ENCODE assay signal across 8 cellular contexts in the genomic region with DNA sequence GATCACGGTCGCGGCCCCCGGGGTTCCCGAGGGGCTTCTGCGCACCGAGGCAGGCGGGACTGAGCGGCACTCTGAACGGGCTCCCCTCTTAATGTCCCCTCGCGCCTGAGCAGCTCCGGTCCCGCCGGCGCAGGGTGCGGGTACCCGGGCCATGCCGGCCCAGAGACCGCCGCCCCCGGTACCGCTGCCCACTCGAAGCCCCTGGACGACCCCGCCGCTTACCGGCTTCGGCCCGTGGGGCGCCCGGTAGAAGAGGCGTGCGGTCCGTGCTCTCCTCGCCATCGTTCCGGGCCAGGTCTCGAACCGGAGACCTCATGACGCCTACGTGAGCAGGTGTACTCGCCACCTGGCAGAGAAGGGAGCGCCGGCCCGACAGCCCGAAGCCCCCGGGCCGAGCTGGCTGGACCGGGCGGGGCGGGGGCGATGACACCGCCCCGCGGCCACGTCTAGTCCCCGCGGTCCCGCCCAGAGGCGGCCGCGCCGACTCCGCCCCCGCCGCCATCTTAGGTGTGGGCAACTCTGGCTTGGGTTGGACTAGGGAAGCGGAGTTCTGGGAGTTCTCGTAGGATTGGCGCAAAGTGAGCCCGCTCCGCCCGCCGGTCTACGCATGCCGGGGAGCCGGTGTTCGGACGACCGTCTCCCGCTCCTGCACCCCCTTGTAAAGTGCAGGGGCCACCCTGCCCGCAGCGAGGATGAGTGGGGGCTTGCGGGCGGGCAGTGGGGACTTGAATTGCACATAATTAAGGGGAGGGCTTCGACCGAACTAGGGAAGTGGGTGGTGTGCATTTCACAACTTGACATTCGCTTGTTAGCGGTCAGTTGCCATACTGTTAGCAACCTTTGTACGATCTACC. TPM values are rescaled to one million over a fixed set of nuclear protein-coding genes. Genes with fewer than 3 reads are reported as not detected.
DNase-seq lines count a peak whose midpoint lies in the region; ATAC-seq and TF ChIP-seq lines count a peak whose summit lies in the region.

A gene with protein sequence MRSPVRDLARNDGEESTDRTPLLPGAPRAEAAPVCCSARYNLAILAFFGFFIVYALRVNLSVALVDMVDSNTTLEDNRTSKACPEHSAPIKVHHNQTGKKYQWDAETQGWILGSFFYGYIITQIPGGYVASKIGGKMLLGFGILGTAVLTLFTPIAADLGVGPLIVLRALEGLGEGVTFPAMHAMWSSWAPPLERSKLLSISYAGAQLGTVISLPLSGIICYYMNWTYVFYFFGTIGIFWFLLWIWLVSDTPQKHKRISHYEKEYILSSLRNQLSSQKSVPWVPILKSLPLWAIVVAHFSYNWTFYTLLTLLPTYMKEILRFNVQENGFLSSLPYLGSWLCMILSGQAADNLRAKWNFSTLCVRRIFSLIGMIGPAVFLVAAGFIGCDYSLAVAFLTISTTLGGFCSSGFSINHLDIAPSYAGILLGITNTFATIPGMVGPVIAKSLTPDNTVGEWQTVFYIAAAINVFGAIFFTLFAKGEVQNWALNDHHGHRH (minus strand): TSS at position 422 of the 854 bp plus-strand sequence. CDS start 106 bp downstream, at position 316.

- H3K27ac Mint-ChIP-seq in IgD-negative memory B cell: peak within 1 kb of the TSS; percentile 96 to 97 (median 96)

- peak; percentile 97 for DNase-seq in DMS153 (lab: John Stamatoyannopoulos, UW)
- peak; percentile 97 for DNase-seq in OCI-M1 (lab: John Stamatoyannopoulos, UW)
- DNase-seq in activated T-cell treated with anti-CD3 and anti-CD28 coated beads, Interleukin-2, amount 50 U/mL, for 1 hour: peak; percentile 94
- DNase-seq in epithelial cell of proximal tubule (ENCODE audit: low read depth): peak; percentile 47
- peak; percentile 94 for DNase-seq in mucosa of gallbladder (ENCODE audit: low spot score)
- DNase-seq in stimulated activated CD8-positive, alpha-beta memory T cell treated with anti-CD3 and anti-CD28 coated beads, Interleukin-4, amount 100 ng/mL, for 24 hours (ENCODE audit: low read depth): peak; percentile 85

- TF ChIP-seq CTCF in epithelial cell of proximal tubule (conservative IDR thresholded peaks at IDR 0.05; ENCODE audit: low read depth, low read length): no peak

- H3K4me3 Mint-ChIP-seq in IgD-negative memory B cell: peak within 1 kb of the TSS; percentile 99 to 100 (median 100)

- H3K27me3 Mint-ChIP-seq in IgD-negative memory B cell: no peaks in the 10 kb centered on the region

- H3K4me3 ChIP-seq in epithelial cell of proximal tubule (ENCODE audit: low read depth, low read length): peak within 1 kb of the TSS; percentile 96

- H3K36me3 Mint-ChIP-seq in IgD-negative memory B cell: peaks cover 4% of the 10 kb centered on the region

- peaks cover 9 to 14% (median 11%) of the 10 kb centered on the region in 3 donors for H3K4me1 Mint-ChIP-seq in IgD-negative memory B cell

- no peaks in the 10 kb centered on the region for H3K9me3 Mint-ChIP-seq in IgD-negative memory B cell

- peak; percentile 83 for ATAC-seq in GM21576 (IDR thresholded peaks at IDR 0.05; ENCODE audit: unreplicated experiment)

RNA-seq across cellular contexts. Expression of the gene that starts here (rescaled TPM):
- 4.4 TPM for polyA plus RNA-seq in IgD-negative memory B cell
- 11.4 TPM in 2 replicates for total RNA-seq in epithelial cell of proximal tubule
- total RNA-seq in mucosa of gallbladder: 22.1 TPM

Comparison
In these comparisons a context has a peak if more than half of its experiments do, and no peak if none do; other contexts are left out.
1. Peak in every context shown above with its lines: DNase-seq, ATAC-seq and H3K4me3 ChIP-seq.
2. DNase-seq: peak in every context shown above with its lines; median percentile 97 in DMS153; 97 in OCI-M1; 94 in activated T-cell treated with anti-CD3 and anti-CD28 coated beads, Interleukin-2, amount 50 U/mL, for 1 hour; 94 in mucosa of gallbladder; 85 in stimulated activated CD8-positive, alpha-beta memory T cell treated with anti-CD3 and anti-CD28 coated beads, Interleukin-4, amount 100 ng/mL, for 24 hours; 47 in epithelial cell of proximal tubule.